Comparison of ENCODE assay signal across 14 cellular contexts in the genomic region with DNA sequence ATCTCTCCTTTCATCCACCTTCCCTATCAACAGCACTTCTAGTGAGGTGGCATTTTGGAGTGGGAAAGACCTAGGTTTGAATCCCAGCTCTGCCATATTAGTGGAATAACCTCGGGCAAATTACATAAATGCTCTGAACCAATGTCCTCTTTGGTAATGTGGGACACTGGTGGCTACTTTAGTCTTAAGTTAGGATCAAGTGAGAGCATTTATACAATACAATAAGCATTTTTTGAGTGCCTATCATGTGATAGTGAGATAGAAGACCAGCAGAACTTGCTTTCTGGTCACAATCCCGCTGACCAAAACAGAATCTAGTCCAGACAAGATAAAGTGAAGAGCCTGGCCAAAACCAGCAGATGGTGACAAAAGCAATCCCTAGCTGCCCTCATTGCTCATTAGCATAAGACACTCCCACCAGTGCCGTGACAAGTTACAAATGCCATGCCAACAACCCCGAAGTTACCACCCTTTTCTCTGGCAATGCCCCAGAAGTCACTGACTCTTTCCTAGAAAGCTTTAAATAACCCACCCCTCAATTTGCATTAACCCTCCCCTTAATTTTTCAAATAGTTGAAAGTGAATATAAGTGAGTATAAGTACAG. TPM values are rescaled to one million over a fixed set of nuclear protein-coding genes. Genes with fewer than 3 reads are reported as not detected.
DNase-seq lines count a peak whose midpoint lies in the region; ATAC-seq and TF ChIP-seq lines count a peak whose summit lies in the region.
"Had no signal": no experiment of that assay in that cellular context is flagged by ENCODE, and none has a peak within 500 bp of the region (broad histone marks: within the 10 kb centered on the region; RNA-seq: fewer than 3 reads in every experiment).

No MANE protein-coding gene starts in this region.

- H3K9me3 Mint-ChIP-seq in CD4-positive, CD25-positive, alpha-beta regulatory T cell: no peaks in the 10 kb centered on the region
- no peaks in the 10 kb centered on the region for H3K9me3 Mint-ChIP-seq in GM23338
- H3K9me3 Mint-ChIP-seq: CD8-positive, alpha-beta T cell had no signal

- no TSS peak for BruUV-seq in PC-3 (replicated peaks; lab: Mats Ljungman, UMichigan)

- H2AFZ ChIP-seq in GM23338: no peak overlapping the region
- no peak overlapping the region for H2AFZ ChIP-seq in PC-3 (ENCODE audit: low read length)

- no peak overlapping the region for H3K27ac Mint-ChIP-seq in CD4-positive, CD25-positive, alpha-beta regulatory T cell
- H3K27ac Mint-ChIP-seq in GM23338: no peak overlapping the region
- H3K27ac Mint-ChIP-seq: CD8-positive, alpha-beta T cell had no signal

- H3K4me2 ChIP-seq in GM23338: no peak overlapping the region
- no peak overlapping the region for H3K4me2 ChIP-seq in PC-3 (ENCODE audit: low read length)

- H3K9ac ChIP-seq in PC-3 (ENCODE audit: low read length): no peak overlapping the region

- H3K36me3 Mint-ChIP-seq in CD4-positive, CD25-positive, alpha-beta regulatory T cell: no peaks in the 10 kb centered on the region
- H3K36me3 Mint-ChIP-seq in GM23338 (ENCODE audit: low read depth): no peaks in the 10 kb centered on the region
- H3K36me3 Mint-ChIP-seq: CD8-positive, alpha-beta T cell had no signal

- H3K27ac ChIP-seq in CD4-positive, CD25-positive, alpha-beta regulatory T cell (ENCODE audit: insufficient read depth, low read length, poor library complexity, severe bottlenecking): no peak overlapping the region
- H3K27ac ChIP-seq in GM23338 (ENCODE audit: low read depth): no peak overlapping the region
- H3K27ac ChIP-seq in PC-3 (ENCODE audit: low read length): no peak overlapping the region
- no peak overlapping the region for H3K27ac ChIP-seq in uterus
- H3K27ac ChIP-seq: HL-60, suprapubic skin had no signal

- no peaks in the 10 kb centered on the region for H3K4me1 ChIP-seq in CD4-positive, CD25-positive, alpha-beta regulatory T cell (ENCODE audit: control insufficient read depth, insufficient read depth, low read length, poor library complexity, severe bottlenecking)
- H3K4me1 ChIP-seq in GM23338 (ENCODE audit: insufficient read depth) (no peaks in the 10 kb centered on the region), PC-3 (ENCODE audit: insufficient read depth, low read length) (no peaks in the 10 kb centered on the region), uterus (no peaks in the 10 kb centered on the region)
- H3K4me1 ChIP-seq: suprapubic skin had no signal

- POLR2A ChIA-PET in PC-3 (lab: Charles Lee; ENCODE audit: unreplicated experiment): no interaction called here

- no peak overlapping the region for H3K4me3 Mint-ChIP-seq in CD4-positive, CD25-positive, alpha-beta regulatory T cell
- no peak overlapping the region for H3K4me3 Mint-ChIP-seq in GM23338
- H3K4me3 Mint-ChIP-seq: CD8-positive, alpha-beta T cell had no signal

- peaks cover 12% of the 10 kb centered on the region; the same call in 1 of the 2 replicates for H3K9me2 ChIP-seq in GM23338 (ENCODE audit: insufficient read depth)
- H3K9me2 ChIP-seq in PC-3 (replicated peaks; ENCODE audit: low read length): no peaks in the 10 kb centered on the region

- H3K9me3 ChIP-seq in CD4-positive, CD25-positive, alpha-beta regulatory T cell (ENCODE audit: control insufficient read depth in 2 of 2, low read length in 2 of 2): no peaks in the 10 kb centered on the region
- H3K9me3 ChIP-seq in PC-3 (ENCODE audit: low read length) (no peaks in the 10 kb centered on the region), uterus (no peaks in the 10 kb centered on the region)
- H3K9me3 ChIP-seq: mucosa of descending colon, suprapubic skin had no signal

- peaks cover 4% of the 10 kb centered on the region for H3K27me3 ChIP-seq in CD4-positive, CD25-positive, alpha-beta regulatory T cell (ENCODE audit: control insufficient read depth, insufficient read depth, low read length)
- H3K27me3 ChIP-seq in GM23338 (ENCODE audit: insufficient read depth): no peaks in the 10 kb centered on the region
- no peaks in the 10 kb centered on the region for H3K27me3 ChIP-seq in PC-3 (ENCODE audit: low read length)
- no peaks in the 10 kb centered on the region for H3K27me3 ChIP-seq in uterus
- H3K27me3 ChIP-seq: suprapubic skin had no signal

- H3K36me3 ChIP-seq in CD4-positive, CD25-positive, alpha-beta regulatory T cell (ENCODE audit: control insufficient read depth, insufficient read depth, low read length): no peaks in the 10 kb centered on the region
- no peaks in the 10 kb centered on the region for H3K36me3 ChIP-seq in GM23338 (ENCODE audit: insufficient read depth)
- H3K36me3 ChIP-seq in PC-3 (ENCODE audit: low read depth, low read length): no peaks in the 10 kb centered on the region
- no peaks in the 10 kb centered on the region for H3K36me3 ChIP-seq in uterus
- H3K36me3 ChIP-seq: suprapubic skin had no signal

- TF ChIP-seq CTCF in GM23338 (conservative IDR thresholded peaks at IDR 0.05; ENCODE audit: low read depth in 2 of 2) (peak; percentile 18 to 40; a peak in 3 of 4 replicates), PC-3 (conservative IDR thresholded peaks at IDR 0.05; ENCODE audit: low read depth, low read length) (peak; percentile 27; the same call in 1 of the 2 replicates), uterus (IDR thresholded peaks at IDR 0.05) (no peak)

- TF ChIP-seq POLR2A in erythroblast (IDR thresholded peaks at IDR 0.05; ENCODE audit: low read length): no peak
- TF ChIP-seq POLR2A in uterus (IDR thresholded peaks at IDR 0.05): no peak

- H4K20me1 ChIP-seq in GM23338 (replicated peaks; ENCODE audit: insufficient read depth) (no peaks in the 10 kb centered on the region), PC-3 (ENCODE audit: low read length) (no peaks in the 10 kb centered on the region)

- intact Hi-C loops in PC-3 (cut with micrococcal nuclease) (no loop called here), uterus (cut with DNase I; ENCODE audit: low total_unique reads) (no loop called here)

- peak in 2 of 3 donors; percentile 13 to 51 for DNase-seq in CD4-positive, CD25-positive, alpha-beta regulatory T cell
- DNase-seq in GM23338 (ENCODE audit: low spot score) (peak; percentile 23), PC-3 (no peak), erythroblast (lab: John Stamatoyannopoulos, UW) (peak; percentile 18 to 27), T-helper 1 cell (no peak), SHP77 (lab: John Stamatoyannopoulos, UW) (no peak), uterus (no peak)
- DNase-seq: CD8-positive, alpha-beta T cell; mucosa of descending colon; NCI-H510A treated with DMSO at 0.1 percent for 48 hours; stimulated activated CD4-positive, alpha-beta T cell treated with anti-CD3 and anti-CD28 coated beads, Interleukin-12 subunit alpha, Interleukin-12 subunit beta, amount 100 ng/mL, for 4 hours had no signal

- peaks cover 44% of the 10 kb centered on the region for H3K27me3 Mint-ChIP-seq in CD4-positive, CD25-positive, alpha-beta regulatory T cell
- peaks cover 9% of the 10 kb centered on the region for H3K27me3 Mint-ChIP-seq in GM23338 (ENCODE audit: insufficient read depth, low read depth, poor library complexity)

- no peaks in the 10 kb centered on the region for H3F3A ChIP-seq in GM23338 (replicated peaks; ENCODE audit: low read depth)
- H3F3A ChIP-seq in PC-3 (ENCODE audit: low read length, unreplicated experiment): no peaks in the 10 kb centered on the region

- no peak for ATAC-seq in CD4-positive, CD25-positive, alpha-beta regulatory T cell (ENCODE audit: low read depth in 2 of 2)
- no peak for ATAC-seq in GM23338
- ATAC-seq in PC-3: no peak
- ATAC-seq in GM21619 (IDR thresholded peaks at IDR 0.05; ENCODE audit: unreplicated experiment): no peak
- ATAC-seq: CD8-positive, alpha-beta T cell; mucosa of descending colon had no signal

- H3K4me1 Mint-ChIP-seq in CD4-positive, CD25-positive, alpha-beta regulatory T cell: peaks cover 0 to 8% (median 6%) of the 10 kb centered on the region in 4 donors
- H3K4me1 Mint-ChIP-seq in GM23338: peaks cover 5% of the 10 kb centered on the region; the same call in 1 of the 3 replicates

- CTCF ChIA-PET in PC-3 (lab: Charles Lee): no interaction called here

- no peak overlapping the region for H3K4me3 ChIP-seq in CD4-positive, CD25-positive, alpha-beta regulatory T cell (ENCODE audit: low read depth, low read length)
- no peak overlapping the region for H3K4me3 ChIP-seq in GM23338
- H3K4me3 ChIP-seq in PC-3 (ENCODE audit: low read length): no peak overlapping the region
- no peak overlapping the region for H3K4me3 ChIP-seq in uterus
- H3K4me3 ChIP-seq: mucosa of descending colon, suprapubic skin had no signal

- H3K79me2 ChIP-seq in GM23338 (replicated peaks; ENCODE audit: insufficient read depth): no peaks in the 10 kb centered on the region
- no peaks in the 10 kb centered on the region for H3K79me2 ChIP-seq in PC-3 (ENCODE audit: low read length)

TF ChIP-seq in GM23338, 12 proteins besides CTCF, POLR2A, EP300 and RAD21 (continues in another document):
- no peak for TF ChIP-seq EZH2phosphoT487 (IDR thresholded peaks at IDR 0.05; ENCODE audit: unreplicated experiment)
- TF ChIP-seq ZNF114 (CRISPR knock-in tag; IDR thresholded peaks at IDR 0.05): no peak
- TF ChIP-seq EZH2 (IDR thresholded peaks at IDR 0.05; ENCODE audit: low read depth, unreplicated experiment): no peak

RNA-seq across cellular contexts. Expression of gene KPNA3, which starts 28.8 kb away (rescaled TPM):
- total RNA-seq in CD4-positive, CD25-positive, alpha-beta regulatory T cell: 25.1 TPM
- polyA plus RNA-seq in CD4-positive, CD25-positive, alpha-beta regulatory T cell: 10 to 100 TPM; 24.4 to 28.3 (median 27.8) TPM
- total RNA-seq in GM23338 (2014; rRNA removed; shearing (Covaris generic)): 50.9 and 55.7 TPM in 2 replicates
- polyA plus RNA-seq in GM23338 (2016; fragmentation: Nextera tagmentation; extraction: Ambion mirVana): 26.8 and 30.5 TPM in 2 replicates
- total RNA-seq in PC-3 (2014; rRNA removed) (11.7 and 14.4 TPM in 2 replicates), uterus (10 to 100 TPM in 3 of 4 donors, 1 to 10 TPM in 1; 9.1 to 49.2 (median 30.3) TPM)

Comparison
In these comparisons a context has a peak if more than half of its experiments do, and no peak if none do; other contexts are left out.
1. DNase-seq: peak in CD4-positive, CD25-positive, alpha-beta regulatory T cell (2 of 3), GM23338 (single experiment) and erythroblast (2 of 2); none in PC-3 (single experiment), T-helper 1 cell (0 of 5), SHP77 (0 of 2) and uterus (0 of 2).
2. CTCF ChIP-seq: peak in GM23338 (2 of 2) and PC-3 (single experiment); none in uterus (0 of 4).